15 cellular contexts compared by ENCODE assay signal in the genomic region with DNA sequence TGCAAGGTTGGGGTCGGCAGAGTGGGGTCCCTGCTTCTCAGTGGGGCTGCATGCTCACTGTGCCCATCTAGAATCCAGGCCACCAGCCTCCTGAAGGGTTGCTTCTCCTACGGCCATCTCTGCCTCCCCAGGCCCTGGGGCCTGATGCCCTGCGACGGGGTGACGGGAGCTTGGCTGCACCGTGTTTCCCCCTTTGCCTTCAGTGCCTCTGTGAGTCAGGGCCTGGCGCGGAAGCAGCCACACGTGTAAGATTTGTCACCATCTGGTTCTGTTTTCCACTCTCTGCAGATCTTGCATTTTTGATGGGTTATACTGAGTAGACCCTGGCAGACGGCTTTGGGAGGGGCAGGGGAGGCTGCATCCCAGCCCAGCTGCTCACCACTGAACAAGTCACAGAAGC. TPM values are rescaled to one million over a fixed set of nuclear protein-coding genes. Genes with fewer than 3 reads are reported as not detected.
DNase-seq lines count a peak whose midpoint lies in the region; ATAC-seq, FAIRE-seq and TF ChIP-seq lines count a peak whose summit lies in the region.
"Had no signal": no experiment of that assay in that cellular context is flagged by ENCODE, and none has a peak within 500 bp of the region (broad histone marks: within the 10 kb centered on the region; RNA-seq: fewer than 3 reads in every experiment).

No MANE protein-coding gene starts in this region.

- BruUV-seq in HepG2 (replicated peaks; lab: Mats Ljungman, UMichigan), result no TSS peak

- DNase-seq in GM03348 (ENCODE audit: low spot score), result peak; percentile 89
- DNase-seq in SK-N-MC (ENCODE audit: low read depth, low spot score), result no peak
- DNase-seq in fibroblast of the conjunctiva (ENCODE audit: low read depth), result peak; percentile 73
- DNase-seq in retina, result peak; percentile 61
- no peak for DNase-seq in stomach
- no peak for DNase-seq in HepG2 (ENCODE audit: low spot score)
- DNase-seq in omental fat pad (ENCODE audit: low spot score), result no peak
- DNase-seq in NAMALWA (ENCODE audit: low spot score), result no peak
- DNase-seq: activated naive CD4-positive, alpha-beta T cell treated with anti-CD3 and anti-CD28 coated beads, Interleukin-2, amount 50 U/mL, for 16 hours; CD8-positive, alpha-beta memory T cell; NCI-H526 treated with DMSO at 0.1 percent for 48 hours; SIG-M5 had no signal

- H3K4me3 ChIP-seq in SK-N-MC, result no peak overlapping the region
- no peak overlapping the region for H3K4me3 ChIP-seq in stomach
- no peak overlapping the region for H3K4me3 ChIP-seq in HepG2 (replicated peaks in 1 of 3; ENCODE audit: insufficient read depth in 1 of 3, low read depth in 2 of 3, low read length in 3 of 3)
- H3K4me3 ChIP-seq: esophagus muscularis mucosa had no signal

- no peak for TF ChIP-seq POLR2A in stomach (IDR thresholded peaks at IDR 0.05)
- no peak for TF ChIP-seq POLR2A in HepG2 (IDR thresholded peaks at IDR 0.05; ENCODE audit: insufficient read depth in 1 of 2, low read depth in 2 of 2, low read length in 2 of 2)

- H3K27me3 ChIP-seq in stomach (peaks cover 0 to 13% (median 0%) of the 10 kb centered on the region in 3 donors), HepG2 (ENCODE audit: control insufficient read depth in 1 of 2, insufficient read depth in 2 of 2, low read length in 2 of 2) (no peaks in the 10 kb centered on the region; a peak in 2 of 5 replicates)

- H3K4me1 ChIP-seq in stomach (peaks cover 0 to under 1% (median 0%) of the 10 kb centered on the region in 4 donors), HepG2 (ENCODE audit: insufficient read depth, low read length) (peaks cover 11% of the 10 kb centered on the region)

- intact Hi-C loops in stomach (cut with DNase I; ENCODE audit: low total_unique reads) (no loop called here), HepG2 (cut with micrococcal nuclease; ENCODE audit: unreplicated experiment) (loop anchor here (10.0 kb wide), 1 partner anchor 125 kb away; no protein-coding TSS in a partner anchor)

- H3K36me3 ChIP-seq in SK-N-MC (ENCODE audit: insufficient read depth, low read length) (no peaks in the 10 kb centered on the region), stomach (no peaks in the 10 kb centered on the region), HepG2 (replicated peaks in 1 of 2; ENCODE audit: control insufficient read depth in 1 of 2, insufficient read depth in 2 of 2, low read length in 2 of 2) (no peaks in the 10 kb centered on the region)
- H3K36me3 ChIP-seq: esophagus muscularis mucosa had no signal

- H3K9me3 ChIP-seq in SK-N-MC (ENCODE audit: low read depth, low read length), result no peaks in the 10 kb centered on the region
- no peaks in the 10 kb centered on the region for H3K9me3 ChIP-seq in stomach
- H3K9me3 ChIP-seq in HepG2 (ENCODE audit: low read length), result no peaks in the 10 kb centered on the region
- H3K9me3 ChIP-seq: esophagus muscularis mucosa had no signal

- in situ Hi-C loops in HepG2 (cut with HindIII; ENCODE audit: extremely low pct_ligation_motif_present, low pct_unique_long_range_greater_than_20kb), result no loop called here

- TF ChIP-seq CTCF in stomach (IDR thresholded peaks at IDR 0.05) (no peak), HepG2 (CRISPR knock-in tag; IDR thresholded peaks at IDR 0.05) (no peak), omental fat pad (IDR thresholded peaks at IDR 0.05) (no peak)

- CTCF ChIA-PET in HepG2 (lab: Yijun Ruan, JAX; ENCODE audit: low intra/inter-chr PET ratio, low total read pairs), result no interaction called here

- H3K27ac ChIP-seq in SK-N-MC, result peak overlapping the region; percentile 9; the same call in 1 of the 2 replicates
- no peak overlapping the region for H3K27ac ChIP-seq in stomach
- no peak overlapping the region for H3K27ac ChIP-seq in HepG2 (ENCODE audit: extremely low read length, insufficient read depth, low read length)
- H3K27ac ChIP-seq: esophagus muscularis mucosa had no signal

- no peaks in the 10 kb centered on the region for H4K20me1 ChIP-seq in HepG2 (ENCODE audit: insufficient read depth, low read length)

- no peak for TF ChIP-seq RAD21 in HepG2 (CRISPR knock-in tag; IDR thresholded peaks at IDR 0.05)

- no peak for FAIRE-seq in HepG2 (lab: Jason Lieb, UNC)
- FAIRE-seq: keratinocyte had no signal

- H3K79me2 ChIP-seq in HepG2 (ENCODE audit: insufficient read depth, low read length), result no peaks in the 10 kb centered on the region

- POLR2A ChIA-PET in HepG2 (lab: Yijun Ruan, JAX), result no interaction called here

- H3K9ac ChIP-seq in SK-N-MC (ENCODE audit: insufficient read length), result no peak overlapping the region
- no peak overlapping the region for H3K9ac ChIP-seq in HepG2 (ENCODE audit: insufficient read depth, low read depth, low read length)

- no peak overlapping the region for H2AFZ ChIP-seq in HepG2 (ENCODE audit: low read length)

- WGBS in stomach, 5 donors, result 71 to 82% (median 77%) methylated on average over 10 of the region's 10 CpGs
- 67% methylated on average over 5 of the region's 10 CpGs for WGBS in HepG2 (ENCODE audit: low lambda C conversion rate)

- ATAC-seq in HepG2 (no peak), omental fat pad (ENCODE audit: low FRiP score) (no peak)
- ATAC-seq: HCT116 had no signal

- no peak overlapping the region for H3K4me2 ChIP-seq in HepG2 (ENCODE audit: low read depth, low read length)

- TF ChIP-seq EP300 in stomach (IDR thresholded peaks at IDR 0.05), result no peak
- no peak for TF ChIP-seq EP300 in HepG2 (IDR thresholded peaks at IDR 0.05; ENCODE audit: low read depth in 2 of 2, low read length in 2 of 2)
- no peak for TF ChIP-seq EP300 in HepG2 (CRISPR knock-in tag; IDR thresholded peaks at IDR 0.05; ENCODE audit: borderline replicate concordance)

TF ChIP-seq in HepG2, 621 proteins besides CTCF, POLR2A, EP300 and RAD21 (continues in another document):
- TF ChIP-seq, protein P1, sequence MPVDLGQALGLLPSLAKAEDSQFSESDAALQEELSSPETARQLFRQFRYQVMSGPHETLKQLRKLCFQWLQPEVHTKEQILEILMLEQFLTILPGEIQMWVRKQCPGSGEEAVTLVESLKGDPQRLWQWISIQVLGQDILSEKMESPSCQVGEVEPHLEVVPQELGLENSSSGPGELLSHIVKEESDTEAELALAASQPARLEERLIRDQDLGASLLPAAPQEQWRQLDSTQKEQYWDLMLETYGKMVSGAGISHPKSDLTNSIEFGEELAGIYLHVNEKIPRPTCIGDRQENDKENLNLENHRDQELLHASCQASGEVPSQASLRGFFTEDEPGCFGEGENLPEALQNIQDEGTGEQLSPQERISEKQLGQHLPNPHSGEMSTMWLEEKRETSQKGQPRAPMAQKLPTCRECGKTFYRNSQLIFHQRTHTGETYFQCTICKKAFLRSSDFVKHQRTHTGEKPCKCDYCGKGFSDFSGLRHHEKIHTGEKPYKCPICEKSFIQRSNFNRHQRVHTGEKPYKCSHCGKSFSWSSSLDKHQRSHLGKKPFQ (CRISPR knock-in tag; IDR thresholded peaks at IDR 0.05; ENCODE audit: insufficient replicate concordance), result no peak
- TF ChIP-seq ZNF138 (CRISPR knock-in tag; IDR thresholded peaks at IDR 0.05; ENCODE audit: low read depth) (no peak), ZBTB38 (CRISPR knock-in tag; IDR thresholded peaks at IDR 0.05) (no peak), KAT7 (CRISPR knock-in tag; IDR thresholded peaks at IDR 0.05; ENCODE audit: borderline replicate concordance) (no peak)
- TF ChIP-seq, protein P2, sequence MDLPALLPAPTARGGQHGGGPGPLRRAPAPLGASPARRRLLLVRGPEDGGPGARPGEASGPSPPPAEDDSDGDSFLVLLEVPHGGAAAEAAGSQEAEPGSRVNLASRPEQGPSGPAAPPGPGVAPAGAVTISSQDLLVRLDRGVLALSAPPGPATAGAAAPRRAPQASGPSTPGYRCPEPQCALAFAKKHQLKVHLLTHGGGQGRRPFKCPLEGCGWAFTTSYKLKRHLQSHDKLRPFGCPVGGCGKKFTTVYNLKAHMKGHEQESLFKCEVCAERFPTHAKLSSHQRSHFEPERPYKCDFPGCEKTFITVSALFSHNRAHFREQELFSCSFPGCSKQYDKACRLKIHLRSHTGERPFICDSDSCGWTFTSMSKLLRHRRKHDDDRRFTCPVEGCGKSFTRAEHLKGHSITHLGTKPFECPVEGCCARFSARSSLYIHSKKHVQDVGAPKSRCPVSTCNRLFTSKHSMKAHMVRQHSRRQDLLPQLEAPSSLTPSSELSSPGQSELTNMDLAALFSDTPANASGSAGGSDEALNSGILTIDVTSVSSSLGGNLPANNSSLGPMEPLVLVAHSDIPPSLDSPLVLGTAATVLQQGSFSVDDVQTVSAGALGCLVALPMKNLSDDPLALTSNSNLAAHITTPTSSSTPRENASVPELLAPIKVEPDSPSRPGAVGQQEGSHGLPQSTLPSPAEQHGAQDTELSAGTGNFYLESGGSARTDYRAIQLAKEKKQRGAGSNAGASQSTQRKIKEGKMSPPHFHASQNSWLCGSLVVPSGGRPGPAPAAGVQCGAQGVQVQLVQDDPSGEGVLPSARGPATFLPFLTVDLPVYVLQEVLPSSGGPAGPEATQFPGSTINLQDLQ (CRISPR knock-in tag; IDR thresholded peaks at IDR 0.05), result no peak

RNA-seq across cellular contexts. Expression of a gene that starts 7.2 kb away (rescaled TPM):
- total RNA-seq in stomach (1 to 10 TPM in 3 of 5 donors, not detected in 2; 7.0 to 9.4 (median 7.3) TPM), HepG2 (2016; rRNA removed; fragmentation: Illumina TruSeq; extraction: Trizol) (0.04 TPM in 1 of 2 replicates, not detected in the other), omental fat pad (under 1 TPM in 3 of 4 donors, not detected in 1; 0.19 to 0.60 (median 0.47) TPM)
- polyA plus RNA-seq in stomach (under 1 TPM; 0.33 to 0.92 (median 0.62) TPM), HepG2 (2011; rRNA removed) (0.07 and 0.10 TPM in 2 replicates)
- total RNA-seq in HepG2 (2016; cell fraction: cytosol; rRNA removed; fragmentation: Illumina TruSeq; extraction: Trizol; ENCODE audit: low read depth), result not detected in 2 replicates
- total RNA-seq in HepG2 (2016; cell fraction: insoluble cytoplasmic fraction; rRNA removed; fragmentation: Illumina TruSeq; extraction: Trizol), result 0.04 TPM in 1 of 2 replicates, not detected in the other
- not detected in 2 replicates for total RNA-seq in HepG2 (2016; cell fraction: membrane; rRNA removed; fragmentation: Illumina TruSeq; extraction: Trizol)
- total RNA-seq in HepG2 (2016; cell fraction: nucleus; rRNA removed; fragmentation: Illumina TruSeq; extraction: Trizol), result 0.09 TPM in 1 of 2 replicates, not detected in the other
- polyA plus RNA-seq in HepG2 (2011; cell fraction: cytosol; rRNA removed), result 0.03 and 0.04 TPM in 2 replicates
- polyA plus RNA-seq in HepG2 (2011; cell fraction: nucleus; rRNA removed), result 0.62 and 0.80 TPM in 2 replicates
- polyA plus RNA-seq in HepG2 (2012), result 0.03 TPM in 1 of 2 replicates, not detected in the other
- not detected in 2 replicates for polyA plus RNA-seq in HepG2 (2016; cell fraction: cytosol; fragmentation: Illumina TruSeq; extraction: Trizol; ENCODE audit: low read depth)
- polyA plus RNA-seq in HepG2 (2016; cell fraction: insoluble cytoplasmic fraction; fragmentation: Illumina TruSeq; extraction: Trizol; ENCODE audit: low read depth), result 0.04 TPM in 1 of 2 replicates, not detected in the other
- polyA plus RNA-seq in HepG2 (2016; cell fraction: membrane; fragmentation: Illumina TruSeq; extraction: Trizol; ENCODE audit: low read depth), result not detected in 2 replicates
- 0.38 and 0.41 TPM in 2 replicates for polyA plus RNA-seq in HepG2 (2016; cell fraction: nucleus; fragmentation: Illumina TruSeq; extraction: Trizol; ENCODE audit: insufficient read depth, low read depth)
- 0.08 and 0.09 TPM in 2 replicates for polyA minus RNA-seq in HepG2 (2011; rRNA and poly(A)+ RNA removed; ENCODE audit: low replicate concordance)
- 0.10 TPM in 1 of 2 replicates, not detected in the other for polyA minus RNA-seq in HepG2 (2011; cell fraction: cytosol; rRNA and poly(A)+ RNA removed)
- 0.13 and 0.25 TPM in 2 replicates for polyA minus RNA-seq in HepG2 (2011; cell fraction: nucleus; rRNA and poly(A)+ RNA removed)
- total RNA-seq: CD8-positive, alpha-beta memory T cell had no signal

Comparison
In these comparisons a context has a peak if more than half of its experiments do, and no peak if none do; other contexts are left out.
1. DNase-seq: peak in GM03348 (single experiment), fibroblast of the conjunctiva (single experiment) and retina (single experiment); none in SK-N-MC (single experiment), stomach (single experiment), HepG2 (single experiment), omental fat pad (single experiment) and NAMALWA (single experiment).